ENCODE assay signal across 1 cellular context in the genomic region with DNA sequence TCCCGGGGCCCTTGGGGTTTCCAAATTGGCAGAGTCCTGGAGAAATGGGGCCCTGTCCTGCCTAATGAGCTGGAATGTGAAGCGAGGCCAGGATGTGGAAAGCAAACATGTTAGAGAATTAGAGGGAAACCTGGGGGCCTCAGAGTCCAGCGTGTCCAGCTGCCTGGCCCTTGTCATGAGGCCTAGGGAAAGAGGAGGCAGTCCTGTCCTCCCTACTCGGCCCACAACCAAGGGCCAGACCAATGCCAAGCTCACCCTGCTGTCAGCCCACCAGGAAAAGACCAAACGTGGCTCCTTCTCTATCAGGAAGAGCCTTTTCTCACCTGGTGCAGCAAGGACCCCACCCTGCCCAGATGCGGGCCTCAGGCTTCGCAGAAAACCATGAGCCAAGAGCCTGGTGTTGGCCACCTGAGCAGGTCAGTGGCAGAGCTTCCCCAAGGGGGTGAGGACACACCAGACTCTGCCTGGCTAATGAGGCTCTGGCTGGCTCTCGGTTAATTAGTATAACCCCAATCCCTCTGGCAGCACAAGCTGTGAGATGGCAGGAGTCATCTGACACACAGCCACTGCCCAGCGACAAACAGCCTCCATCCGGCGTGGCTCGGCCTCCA.
A peak's percentile ranks its signal among the peaks of the same experiment; 100 is the strongest.
TF ChIP-seq lines count a peak whose summit lies in the region.

No MANE protein-coding gene starts in this region.

TF ChIP-seq in HepG2, 621 proteins besides CTCF, POLR2A, EP300 and RAD21 (continues in another document):
- TF ChIP-seq TEAD3 (CRISPR knock-in tag; optimal IDR thresholded peaks at IDR 0.05; ENCODE audit: borderline replicate concordance) (peak; percentile 21), ZNF501 (CRISPR knock-in tag; IDR thresholded peaks at IDR 0.05) (peak; percentile 53; the same call in 1 of the 2 replicates), ZNF292 (CRISPR knock-in tag; IDR thresholded peaks at IDR 0.05; ENCODE audit: borderline replicate concordance, low read depth) (0 out of 2 replicates have a peak, but pooled peaks have one; percentile 40), SNAPC2 (CRISPR knock-in tag; IDR thresholded peaks at IDR 0.05) (no peak), ZNF572 (CRISPR knock-in tag; IDR thresholded peaks at IDR 0.05) (0 out of 2 replicates have a peak, but pooled peaks have one; percentile 59), ZBTB7B (CRISPR knock-in tag; IDR thresholded peaks at IDR 0.05) (0 out of 2 replicates have a peak, but pooled peaks have one; percentile 47), HHEX (CRISPR knock-in tag; IDR thresholded peaks at IDR 0.05) (no peak), IKZF4 (CRISPR knock-in tag; IDR thresholded peaks at IDR 0.05; ENCODE audit: borderline replicate concordance, low read depth, not compliant biosample characterization) (no peak), ZNF329 (CRISPR knock-in tag; IDR thresholded peaks at IDR 0.05; ENCODE audit: low read depth) (no peak), NFKB2 (CRISPR knock-in tag; IDR thresholded peaks at IDR 0.05; ENCODE audit: borderline replicate concordance) (peak; percentile 42; the same call in 1 of the 2 replicates), PAF1 (CRISPR knock-in tag; IDR thresholded peaks at IDR 0.05) (no peak), HDAC6 (IDR thresholded peaks at IDR 0.05; ENCODE audit: low read depth, low read length) (no peak), FOXM1 (CRISPR knock-in tag; IDR thresholded peaks at IDR 0.05) (no peak), ZFP41 (CRISPR knock-in tag; IDR thresholded peaks at IDR 0.05; ENCODE audit: borderline replicate concordance) (no peak), PLRG1 (conservative IDR thresholded peaks at IDR 0.05) (no peak), ZNF251 (CRISPR knock-in tag; IDR thresholded peaks at IDR 0.05) (no peak), YEATS4 (CRISPR knock-in tag; IDR thresholded peaks at IDR 0.05; ENCODE audit: borderline replicate concordance) (no peak), HDAC1 (CRISPR knock-in tag; IDR thresholded peaks at IDR 0.05) (peak; percentile 51; the same call in 1 of the 2 replicates), ZFP82 (CRISPR knock-in tag; IDR thresholded peaks at IDR 0.05; ENCODE audit: borderline replicate concordance) (0 out of 2 replicates have a peak, but pooled peaks have one; percentile 62), FOXC1 (CRISPR knock-in tag; IDR thresholded peaks at IDR 0.05; ENCODE audit: borderline replicate concordance) (0 out of 2 replicates have a peak, but pooled peaks have one; percentile 33), DR1 (CRISPR knock-in tag; IDR thresholded peaks at IDR 0.05) (no peak), NPAS2 (CRISPR knock-in tag; IDR thresholded peaks at IDR 0.05; ENCODE audit: borderline replicate concordance) (no peak), ZNF274 (CRISPR knock-in tag; IDR thresholded peaks at IDR 0.05) (peak; percentile 64; the same call in 1 of the 2 replicates), ZSCAN31 (CRISPR knock-in tag; IDR thresholded peaks at IDR 0.05; ENCODE audit: low read depth) (0 out of 2 replicates have a peak, but pooled peaks have one; percentile 31), ZNF225 (CRISPR knock-in tag; IDR thresholded peaks at IDR 0.05) (peak; percentile 70; the same call in 1 of the 2 replicates), SRY (CRISPR knock-in tag; IDR thresholded peaks at IDR 0.05) (no peak), RBAK (CRISPR knock-in tag; IDR thresholded peaks at IDR 0.05) (no peak), RNF2 (conservative IDR thresholded peaks at IDR 0.05; ENCODE audit: low read depth) (0 out of 2 replicates have a peak, but pooled peaks have one; percentile 22), GTF2F1 (IDR thresholded peaks at IDR 0.05; ENCODE audit: low read length) (no peak), ZNF562 (CRISPR knock-in tag; IDR thresholded peaks at IDR 0.05; ENCODE audit: borderline replicate concordance) (no peak), ZNF180 (CRISPR knock-in tag; IDR thresholded peaks at IDR 0.05; ENCODE audit: borderline replicate concordance, low read depth) (no peak), ZNF788 (CRISPR knock-in tag; IDR thresholded peaks at IDR 0.05; ENCODE audit: borderline replicate concordance) (0 out of 2 replicates have a peak, but pooled peaks have one; percentile 22), ZNF263 (CRISPR knock-in tag; IDR thresholded peaks at IDR 0.05) (0 out of 2 replicates have a peak, but pooled peaks have one; percentile 27), ARHGAP35 (CRISPR knock-in tag; IDR thresholded peaks at IDR 0.05; ENCODE audit: borderline replicate concordance) (peak; percentile 18; the same call in 1 of the 2 replicates), ZMAT3 (CRISPR knock-in tag; conservative IDR thresholded peaks at IDR 0.05) (0 out of 2 replicates have a peak, but pooled peaks have one; percentile 17), KDM5B (CRISPR knock-in tag; IDR thresholded peaks at IDR 0.05; ENCODE audit: borderline replicate concordance) (peak; percentile 43; the same call in 1 of the 2 replicates), ATF7 (IDR thresholded peaks at IDR 0.05) (no peak), ATF7 (CRISPR knock-in tag; IDR thresholded peaks at IDR 0.05) (no peak), SOX6 (IDR thresholded peaks at IDR 0.05) (no peak), SOX6 (CRISPR knock-in tag; IDR thresholded peaks at IDR 0.05) (peak; percentile 13; the same call in 1 of the 2 replicates), PHF8 (CRISPR knock-in tag; IDR thresholded peaks at IDR 0.05) (0 out of 2 replicates have a peak, but pooled peaks have one; percentile 24)
- TF ChIP-seq, protein P1, sequence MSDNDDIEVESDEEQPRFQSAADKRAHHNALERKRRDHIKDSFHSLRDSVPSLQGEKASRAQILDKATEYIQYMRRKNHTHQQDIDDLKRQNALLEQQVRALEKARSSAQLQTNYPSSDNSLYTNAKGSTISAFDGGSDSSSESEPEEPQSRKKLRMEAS (IDR thresholded peaks at IDR 0.05): peak; percentile 68; the same call in 1 of the 2 replicates
- TF ChIP-seq, protein P2, sequence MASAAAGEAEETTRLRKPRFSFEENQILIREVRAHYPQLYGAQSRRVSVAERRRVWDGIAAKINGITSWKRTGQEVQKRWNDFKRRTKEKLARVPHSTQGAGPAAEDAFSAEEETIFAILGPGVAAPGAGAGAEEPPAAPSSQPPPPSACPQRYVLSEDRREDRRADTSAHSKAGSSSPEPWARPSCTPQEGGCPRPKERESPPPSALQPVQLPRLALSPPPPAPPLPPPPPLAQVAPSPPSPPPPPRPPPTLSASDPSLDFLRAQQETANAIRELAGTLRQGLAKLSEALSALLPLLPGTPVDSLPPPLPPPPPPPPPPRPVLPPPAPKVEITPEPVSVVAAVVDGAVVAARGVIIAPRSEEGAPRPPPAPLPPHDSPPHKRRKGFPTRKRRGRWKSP (CRISPR knock-in tag; IDR thresholded peaks at IDR 0.05): no peak
- TF ChIP-seq, protein P3, sequence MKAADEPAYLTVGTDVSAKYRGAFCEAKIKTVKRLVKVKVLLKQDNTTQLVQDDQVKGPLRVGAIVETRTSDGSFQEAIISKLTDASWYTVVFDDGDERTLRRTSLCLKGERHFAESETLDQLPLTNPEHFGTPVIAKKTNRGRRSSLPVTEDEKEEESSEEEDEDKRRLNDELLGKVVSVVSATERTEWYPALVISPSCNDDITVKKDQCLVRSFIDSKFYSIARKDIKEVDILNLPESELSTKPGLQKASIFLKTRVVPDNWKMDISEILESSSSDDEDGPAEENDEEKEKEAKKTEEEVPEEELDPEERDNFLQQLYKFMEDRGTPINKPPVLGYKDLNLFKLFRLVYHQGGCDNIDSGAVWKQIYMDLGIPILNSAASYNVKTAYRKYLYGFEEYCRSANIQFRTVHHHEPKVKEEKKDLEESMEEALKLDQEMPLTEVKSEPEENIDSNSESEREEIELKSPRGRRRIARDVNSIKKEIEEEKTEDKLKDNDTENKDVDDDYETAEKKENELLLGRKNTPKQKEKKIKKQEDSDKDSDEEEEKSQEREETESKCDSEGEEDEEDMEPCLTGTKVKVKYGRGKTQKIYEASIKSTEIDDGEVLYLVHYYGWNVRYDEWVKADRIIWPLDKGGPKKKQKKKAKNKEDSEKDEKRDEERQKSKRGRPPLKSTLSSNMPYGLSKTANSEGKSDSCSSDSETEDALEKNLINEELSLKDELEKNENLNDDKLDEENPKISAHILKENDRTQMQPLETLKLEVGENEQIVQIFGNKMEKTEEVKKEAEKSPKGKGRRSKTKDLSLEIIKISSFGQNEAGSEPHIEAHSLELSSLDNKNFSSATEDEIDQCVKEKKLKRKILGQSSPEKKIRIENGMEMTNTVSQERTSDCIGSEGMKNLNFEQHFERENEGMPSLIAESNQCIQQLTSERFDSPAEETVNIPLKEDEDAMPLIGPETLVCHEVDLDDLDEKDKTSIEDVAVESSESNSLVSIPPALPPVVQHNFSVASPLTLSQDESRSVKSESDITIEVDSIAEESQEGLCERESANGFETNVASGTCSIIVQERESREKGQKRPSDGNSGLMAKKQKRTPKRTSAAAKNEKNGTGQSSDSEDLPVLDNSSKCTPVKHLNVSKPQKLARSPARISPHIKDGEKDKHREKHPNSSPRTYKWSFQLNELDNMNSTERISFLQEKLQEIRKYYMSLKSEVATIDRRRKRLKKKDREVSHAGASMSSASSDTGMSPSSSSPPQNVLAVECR (CRISPR knock-in tag; IDR thresholded peaks at IDR 0.05; ENCODE audit: borderline replicate concordance): peak; percentile 23; the same call in 1 of the 2 replicates
- TF ChIP-seq, protein P4, sequence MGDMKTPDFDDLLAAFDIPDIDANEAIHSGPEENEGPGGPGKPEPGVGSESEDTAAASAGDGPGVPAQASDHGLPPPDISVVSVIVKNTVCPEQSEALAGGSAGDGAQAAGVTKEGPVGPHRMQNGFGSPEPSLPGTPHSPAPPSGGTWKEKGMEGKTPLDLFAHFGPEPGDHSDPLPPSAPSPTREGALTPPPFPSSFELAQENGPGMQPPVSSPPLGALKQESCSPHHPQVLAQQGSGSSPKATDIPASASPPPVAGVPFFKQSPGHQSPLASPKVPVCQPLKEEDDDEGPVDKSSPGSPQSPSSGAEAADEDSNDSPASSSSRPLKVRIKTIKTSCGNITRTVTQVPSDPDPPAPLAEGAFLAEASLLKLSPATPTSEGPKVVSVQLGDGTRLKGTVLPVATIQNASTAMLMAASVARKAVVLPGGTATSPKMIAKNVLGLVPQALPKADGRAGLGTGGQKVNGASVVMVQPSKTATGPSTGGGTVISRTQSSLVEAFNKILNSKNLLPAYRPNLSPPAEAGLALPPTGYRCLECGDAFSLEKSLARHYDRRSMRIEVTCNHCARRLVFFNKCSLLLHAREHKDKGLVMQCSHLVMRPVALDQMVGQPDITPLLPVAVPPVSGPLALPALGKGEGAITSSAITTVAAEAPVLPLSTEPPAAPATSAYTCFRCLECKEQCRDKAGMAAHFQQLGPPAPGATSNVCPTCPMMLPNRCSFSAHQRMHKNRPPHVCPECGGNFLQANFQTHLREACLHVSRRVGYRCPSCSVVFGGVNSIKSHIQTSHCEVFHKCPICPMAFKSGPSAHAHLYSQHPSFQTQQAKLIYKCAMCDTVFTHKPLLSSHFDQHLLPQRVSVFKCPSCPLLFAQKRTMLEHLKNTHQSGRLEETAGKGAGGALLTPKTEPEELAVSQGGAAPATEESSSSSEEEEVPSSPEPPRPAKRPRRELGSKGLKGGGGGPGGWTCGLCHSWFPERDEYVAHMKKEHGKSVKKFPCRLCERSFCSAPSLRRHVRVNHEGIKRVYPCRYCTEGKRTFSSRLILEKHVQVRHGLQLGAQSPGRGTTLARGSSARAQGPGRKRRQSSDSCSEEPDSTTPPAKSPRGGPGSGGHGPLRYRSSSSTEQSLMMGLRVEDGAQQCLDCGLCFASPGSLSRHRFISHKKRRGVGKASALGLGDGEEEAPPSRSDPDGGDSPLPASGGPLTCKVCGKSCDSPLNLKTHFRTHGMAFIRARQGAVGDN (CRISPR knock-in tag; IDR thresholded peaks at IDR 0.05): peak; percentile 83
- TF ChIP-seq, protein P5, sequence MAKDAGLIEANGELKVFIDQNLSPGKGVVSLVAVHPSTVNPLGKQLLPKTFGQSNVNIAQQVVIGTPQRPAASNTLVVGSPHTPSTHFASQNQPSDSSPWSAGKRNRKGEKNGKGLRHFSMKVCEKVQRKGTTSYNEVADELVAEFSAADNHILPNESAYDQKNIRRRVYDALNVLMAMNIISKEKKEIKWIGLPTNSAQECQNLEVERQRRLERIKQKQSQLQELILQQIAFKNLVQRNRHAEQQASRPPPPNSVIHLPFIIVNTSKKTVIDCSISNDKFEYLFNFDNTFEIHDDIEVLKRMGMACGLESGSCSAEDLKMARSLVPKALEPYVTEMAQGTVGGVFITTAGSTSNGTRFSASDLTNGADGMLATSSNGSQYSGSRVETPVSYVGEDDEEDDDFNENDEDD (CRISPR knock-in tag; IDR thresholded peaks at IDR 0.05; ENCODE audit: borderline replicate concordance): 0 out of 2 replicates have a peak, but pooled peaks have one; percentile 22
- TF ChIP-seq, protein P6, sequence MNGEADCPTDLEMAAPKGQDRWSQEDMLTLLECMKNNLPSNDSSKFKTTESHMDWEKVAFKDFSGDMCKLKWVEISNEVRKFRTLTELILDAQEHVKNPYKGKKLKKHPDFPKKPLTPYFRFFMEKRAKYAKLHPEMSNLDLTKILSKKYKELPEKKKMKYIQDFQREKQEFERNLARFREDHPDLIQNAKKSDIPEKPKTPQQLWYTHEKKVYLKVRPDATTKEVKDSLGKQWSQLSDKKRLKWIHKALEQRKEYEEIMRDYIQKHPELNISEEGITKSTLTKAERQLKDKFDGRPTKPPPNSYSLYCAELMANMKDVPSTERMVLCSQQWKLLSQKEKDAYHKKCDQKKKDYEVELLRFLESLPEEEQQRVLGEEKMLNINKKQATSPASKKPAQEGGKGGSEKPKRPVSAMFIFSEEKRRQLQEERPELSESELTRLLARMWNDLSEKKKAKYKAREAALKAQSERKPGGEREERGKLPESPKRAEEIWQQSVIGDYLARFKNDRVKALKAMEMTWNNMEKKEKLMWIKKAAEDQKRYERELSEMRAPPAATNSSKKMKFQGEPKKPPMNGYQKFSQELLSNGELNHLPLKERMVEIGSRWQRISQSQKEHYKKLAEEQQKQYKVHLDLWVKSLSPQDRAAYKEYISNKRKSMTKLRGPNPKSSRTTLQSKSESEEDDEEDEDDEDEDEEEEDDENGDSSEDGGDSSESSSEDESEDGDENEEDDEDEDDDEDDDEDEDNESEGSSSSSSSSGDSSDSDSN (CRISPR knock-in tag; IDR thresholded peaks at IDR 0.05): no peak
- TF ChIP-seq, protein P7, sequence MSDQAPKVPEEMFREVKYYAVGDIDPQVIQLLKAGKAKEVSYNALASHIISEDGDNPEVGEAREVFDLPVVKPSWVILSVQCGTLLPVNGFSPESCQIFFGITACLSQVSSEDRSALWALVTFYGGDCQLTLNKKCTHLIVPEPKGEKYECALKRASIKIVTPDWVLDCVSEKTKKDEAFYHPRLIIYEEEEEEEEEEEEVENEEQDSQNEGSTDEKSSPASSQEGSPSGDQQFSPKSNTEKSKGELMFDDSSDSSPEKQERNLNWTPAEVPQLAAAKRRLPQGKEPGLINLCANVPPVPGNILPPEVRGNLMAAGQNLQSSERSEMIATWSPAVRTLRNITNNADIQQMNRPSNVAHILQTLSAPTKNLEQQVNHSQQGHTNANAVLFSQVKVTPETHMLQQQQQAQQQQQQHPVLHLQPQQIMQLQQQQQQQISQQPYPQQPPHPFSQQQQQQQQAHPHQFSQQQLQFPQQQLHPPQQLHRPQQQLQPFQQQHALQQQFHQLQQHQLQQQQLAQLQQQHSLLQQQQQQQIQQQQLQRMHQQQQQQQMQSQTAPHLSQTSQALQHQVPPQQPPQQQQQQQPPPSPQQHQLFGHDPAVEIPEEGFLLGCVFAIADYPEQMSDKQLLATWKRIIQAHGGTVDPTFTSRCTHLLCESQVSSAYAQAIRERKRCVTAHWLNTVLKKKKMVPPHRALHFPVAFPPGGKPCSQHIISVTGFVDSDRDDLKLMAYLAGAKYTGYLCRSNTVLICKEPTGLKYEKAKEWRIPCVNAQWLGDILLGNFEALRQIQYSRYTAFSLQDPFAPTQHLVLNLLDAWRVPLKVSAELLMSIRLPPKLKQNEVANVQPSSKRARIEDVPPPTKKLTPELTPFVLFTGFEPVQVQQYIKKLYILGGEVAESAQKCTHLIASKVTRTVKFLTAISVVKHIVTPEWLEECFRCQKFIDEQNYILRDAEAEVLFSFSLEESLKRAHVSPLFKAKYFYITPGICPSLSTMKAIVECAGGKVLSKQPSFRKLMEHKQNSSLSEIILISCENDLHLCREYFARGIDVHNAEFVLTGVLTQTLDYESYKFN (CRISPR knock-in tag; conservative IDR thresholded peaks at IDR 0.05): peak; percentile 40; the same call in 1 of the 2 replicates
